1 cellular context compared by ENCODE assay signal in the genomic region with DNA sequence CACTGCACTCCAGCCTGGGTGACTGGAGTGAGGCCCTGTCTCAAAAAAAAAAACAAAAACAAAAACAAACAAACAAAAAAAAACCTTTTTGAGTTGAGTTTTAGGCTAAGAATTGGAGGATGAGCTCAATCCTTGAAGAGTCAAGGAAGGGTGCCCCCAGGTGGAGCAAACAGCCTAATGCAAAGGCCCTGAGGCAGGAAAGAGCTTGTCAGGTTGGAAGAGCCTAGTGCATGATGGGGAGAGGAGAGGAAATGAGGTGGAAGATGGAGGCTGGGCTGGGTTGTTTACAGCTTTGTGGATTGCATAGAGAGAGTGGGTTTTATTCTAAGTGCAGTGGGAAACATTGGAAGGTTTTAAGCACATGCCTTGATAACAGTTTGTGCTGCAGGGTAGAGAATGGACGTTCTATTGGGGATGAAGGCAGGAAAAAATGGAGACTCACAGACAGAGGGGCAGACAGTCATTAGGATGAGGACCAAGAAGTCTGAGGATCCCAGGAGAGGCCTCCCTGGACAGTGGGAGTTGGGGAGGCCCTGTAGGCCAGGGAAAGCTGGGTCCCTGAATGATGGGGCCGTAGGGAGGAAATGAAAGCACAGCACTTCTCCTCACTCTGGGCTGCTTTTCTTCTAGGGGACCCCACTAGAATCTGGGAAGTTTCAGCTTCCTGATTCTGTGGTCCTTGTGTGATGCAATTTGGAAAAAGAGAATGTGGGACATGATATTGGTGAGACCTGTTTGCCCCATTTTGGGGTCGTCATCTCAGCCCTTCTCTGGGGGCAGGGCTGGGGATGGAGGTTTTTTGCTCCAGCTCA.
TF ChIP-seq lines count a peak whose summit lies in the region.

No MANE protein-coding gene starts in this region.

TF ChIP-seq in endothelial cell of umbilical vein, 7 proteins besides CTCF, POLR2A, EP300 and RAD21:
- TF ChIP-seq, protein P1, sequence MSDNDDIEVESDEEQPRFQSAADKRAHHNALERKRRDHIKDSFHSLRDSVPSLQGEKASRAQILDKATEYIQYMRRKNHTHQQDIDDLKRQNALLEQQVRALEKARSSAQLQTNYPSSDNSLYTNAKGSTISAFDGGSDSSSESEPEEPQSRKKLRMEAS (IDR thresholded peaks at IDR 0.05; ENCODE audit: insufficient read depth, insufficient read length): no peak
- TF ChIP-seq GATA2 (IDR thresholded peaks at IDR 0.05; ENCODE audit: insufficient read depth, insufficient read length, low read depth, low read length): no peak
- no peak for TF ChIP-seq FOS (IDR thresholded peaks at IDR 0.05; ENCODE audit: borderline replicate concordance, insufficient read depth, low read length)
